In the genomic region with DNA sequence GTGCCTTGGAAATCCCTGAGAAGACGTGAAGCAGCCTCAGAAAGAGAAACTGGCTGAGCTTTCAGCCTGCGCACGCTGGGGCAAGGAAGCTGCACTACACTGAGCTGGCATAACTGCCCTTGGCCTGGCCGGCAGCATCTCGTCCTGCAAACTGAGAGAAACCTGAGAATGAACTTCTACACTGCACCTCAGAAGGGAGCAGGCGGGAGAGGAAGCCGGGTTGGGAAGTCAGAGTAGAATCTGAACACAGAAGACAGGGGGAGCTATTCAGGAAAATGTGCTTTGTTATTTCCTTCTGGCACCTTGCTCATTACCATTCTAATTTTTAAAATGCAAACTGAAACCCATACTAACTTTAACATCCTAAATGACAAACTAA, we compare ENCODE assay signal across 7 cellular contexts.
DNase-seq lines count a peak whose midpoint lies in the region; ATAC-seq and TF ChIP-seq lines count a peak whose summit lies in the region.

No MANE protein-coding gene starts in this region.

- no peak overlapping the region for H3K9ac ChIP-seq in mammary epithelial cell (ENCODE audit: insufficient read depth, low read length)

- 37% methylated on average over 7 of the region's 7 CpGs for WGBS in right cardiac atrium
- WGBS in mammary epithelial cell (ENCODE audit: low coverage, missing lambda C conversion rate) = 72% methylated on average over 7 of the region's 7 CpGs

- POLR2A ChIA-PET in Panc1 (lab: Charles Lee) = interaction anchor here (0.6 kb wide), 1 partner anchor 52 kb away, joined by 7 read pairs; no protein-coding TSS in a partner anchor

- no peaks in the 10 kb centered on the region for H3K4me1 ChIP-seq in Panc1 (ENCODE audit: control insufficient read depth, insufficient read depth, low read length)
- peaks cover 11% of the 10 kb centered on the region for H3K4me1 ChIP-seq in right cardiac atrium (ENCODE audit: control insufficient read depth, insufficient read depth, low read length)
- H3K4me1 ChIP-seq in mammary epithelial cell (ENCODE audit: insufficient read depth, low read length) = no peaks in the 10 kb centered on the region

- intact Hi-C loops in Panc1 (cut with micrococcal nuclease; ENCODE audit: unreplicated experiment) (no loop called here), right cardiac atrium (cut with DNase I) (no loop called here), mammary epithelial cell (cut with micrococcal nuclease) (no loop called here)

- TF ChIP-seq CTCF in Panc1 (IDR thresholded peaks at IDR 0.05) (peak; percentile 37; the same call in 1 of the 2 replicates), mammary epithelial cell (conservative IDR thresholded peaks at IDR 0.05 in 1 of 2, IDR thresholded peaks at IDR 0.05 in 1 of 2; ENCODE audit: extremely low read depth in 1 of 2, insufficient read depth in 1 of 2, low read depth in 1 of 2, low read length in 2 of 2) (peak in 1 of 2 donors; percentile 27)

- H3K4me2 ChIP-seq in mammary epithelial cell (ENCODE audit: insufficient read depth, low read depth, low read length) = no peak overlapping the region

- H3K4me3 ChIP-seq in Panc1 (ENCODE audit: low read depth in 2 of 2, low read length in 2 of 2) (no peak overlapping the region), right cardiac atrium (ENCODE audit: low read length) (no peak overlapping the region), mammary epithelial cell (replicated peaks in 1 of 3; ENCODE audit: insufficient read depth in 1 of 3, low read depth in 2 of 3, low read length in 3 of 3) (no peak overlapping the region)

- DNase-seq in Panc1 (ENCODE audit: low read depth, low spot score) (no peak), right cardiac atrium (peak in 2 of 3 donors; percentile 42 to 54), substantia nigra (lab: John Stamatoyannopoulos, UW) (peak in 16 of 49 donors; percentile 12 to 45 (median 34)), T1000 (lab: John Stamatoyannopoulos, UW) (no peak), DMS79 treated with DMSO at 0.1 percent for 48 hours (lab: John Stamatoyannopoulos, UW) (no peak), mammary epithelial cell (no peak)

- no peaks in the 10 kb centered on the region for H4K20me1 ChIP-seq in mammary epithelial cell (ENCODE audit: insufficient read depth, low read length)

- BruUV-seq in Panc1 (replicated peaks; lab: Mats Ljungman, UMichigan) = no TSS peak
- BruUV-seq in mammary epithelial cell (replicated peaks; lab: Mats Ljungman, UMichigan) = no TSS peak

- CTCF ChIA-PET in Panc1 (lab: Charles Lee) = no interaction called here
- CTCF ChIA-PET in mammary epithelial cell (lab: Charles Lee; ENCODE audit: low non-redundant PET) = no interaction called here

- H3K27ac ChIP-seq in Panc1 (ENCODE audit: low read length) (no peak overlapping the region), right cardiac atrium (ENCODE audit: low read length) (peak overlapping the region; percentile 75), substantia nigra (ENCODE audit: low read depth, low read length, poor library complexity, severe bottlenecking) (peak overlapping the region; percentile 88), mammary epithelial cell (ENCODE audit: insufficient read depth, low read depth, low read length) (no peak overlapping the region)

- no peaks in the 10 kb centered on the region for H3K9me3 ChIP-seq in Panc1 (ENCODE audit: control insufficient read depth, insufficient read depth, low read depth, low read length)
- H3K9me3 ChIP-seq in right cardiac atrium (ENCODE audit: control insufficient read depth, low read length) = no peaks in the 10 kb centered on the region
- no peaks in the 10 kb centered on the region for H3K9me3 ChIP-seq in mammary epithelial cell (replicated peaks; ENCODE audit: insufficient read depth, low read length)

- peak; percentile 68 for ATAC-seq in GM19351 (IDR thresholded peaks at IDR 0.05; ENCODE audit: unreplicated experiment)
- no peak for ATAC-seq in Panc1
- peak; percentile 47 to 50 for ATAC-seq in right cardiac atrium

- dilution Hi-C loops in mammary epithelial cell (cut with HindIII; ENCODE audit: low sequenced_read_pairs) = no loop called here

- H2AFZ ChIP-seq in mammary epithelial cell (ENCODE audit: low read depth, low read length) = no peak overlapping the region

- H3K27me3 ChIP-seq in Panc1 (ENCODE audit: control insufficient read depth, insufficient read depth, low read length) = peaks cover under 1% of the 10 kb centered on the region; the same call in 1 of the 2 replicates
- no peaks in the 10 kb centered on the region for H3K27me3 ChIP-seq in right cardiac atrium (ENCODE audit: control insufficient read depth, insufficient read depth)
- H3K27me3 ChIP-seq in mammary epithelial cell (ENCODE audit: insufficient read depth, low read length) = peaks cover 2% of the 10 kb centered on the region

- no peaks in the 10 kb centered on the region for H3K79me2 ChIP-seq in mammary epithelial cell (ENCODE audit: insufficient read depth, low read length)

- in situ Hi-C loops in Panc1 (cut with HindIII; ENCODE audit: low pct_unique_long_range_greater_than_20kb, low sequenced_read_pairs) (no loop called here), mammary epithelial cell (cut with MboI; ENCODE audit: low sequenced_read_pairs in 2 of 2) (no loop called here)

- H3K36me3 ChIP-seq in Panc1 (ENCODE audit: control insufficient read depth, insufficient read depth, low read length) (no peaks in the 10 kb centered on the region), mammary epithelial cell (ENCODE audit: insufficient read depth, low read length) (no peaks in the 10 kb centered on the region)

Comparison
In these comparisons a context has a peak if more than half of its experiments do, and no peak if none do; other contexts are left out.
1. DNase-seq: peak in right cardiac atrium (2 of 3); none in Panc1 (single experiment), T1000 (single experiment), DMS79 treated with DMSO at 0.1 percent for 48 hours (single experiment) and mammary epithelial cell (single experiment).
2. H3K27ac ChIP-seq: peak in right cardiac atrium (single experiment) and substantia nigra (single experiment); none in Panc1 (single experiment) and mammary epithelial cell (single experiment).